In genomic region chr19:13842294-13843103, GRCh38 we compare ENCODE assay signal across 1 cellular context.
A peak's percentile ranks its signal among the peaks of the same experiment; 100 is the strongest.
TF ChIP-seq lines count a peak whose summit lies in the region.

No MANE protein-coding gene starts in this region.

TF ChIP-seq in K562, 482 proteins besides CTCF, POLR2A, EP300 and RAD21 (continued from another document and continues in another):
- no peak for TF ChIP-seq MGA (IDR thresholded peaks at IDR 0.05)
- no peak for TF ChIP-seq LEF1 (IDR thresholded peaks at IDR 0.05)
- 0 out of 2 replicates have a peak, but pooled peaks have one; percentile 70 for TF ChIP-seq PHB (CRISPR knock-in tag; IDR thresholded peaks at IDR 0.05)
- no peak for TF ChIP-seq BRCA1 (IDR thresholded peaks at IDR 0.05)
- no peak for TF ChIP-seq BRCA1 (CRISPR knock-in tag; IDR thresholded peaks at IDR 0.05)
- peak in 1 of 2 experiments; percentile 41 for TF ChIP-seq E2F6 (IDR thresholded peaks at IDR 0.05; ENCODE audit: borderline replicate concordance in 1 of 2, extremely low read depth in 1 of 2, insufficient read depth in 1 of 2, insufficient read length in 1 of 2, low read depth in 1 of 2, low read length in 1 of 2, poor library complexity in 1 of 2, severe bottlenecking in 1 of 2)
- TF ChIP-seq YY1 (IDR thresholded peaks at IDR 0.05; ENCODE audit: borderline replicate concordance in 1 of 3, control insufficient read depth in 1 of 3, extremely low read depth in 1 of 3, insufficient read depth in 3 of 3, insufficient read length in 1 of 3, insufficient replicate concordance in 2 of 3, low read depth in 1 of 3, low read length in 2 of 3): peak in 1 of 3 experiments; percentile 34
- peak; percentile 37 for TF ChIP-seq RBM25 (IDR thresholded peaks at IDR 0.05; ENCODE audit: low read depth, low read length, severe bottlenecking)
- TF ChIP-seq SUPT5H (IDR thresholded peaks at IDR 0.05): no peak
- no peak for TF ChIP-seq ZBTB43 (CRISPR knock-in tag; IDR thresholded peaks at IDR 0.05)
- no peak for TF ChIP-seq ZNF217 (CRISPR knock-in tag; IDR thresholded peaks at IDR 0.05)
- no peak for TF ChIP-seq GABPA (tag; conservative IDR thresholded peaks at IDR 0.05; ENCODE audit: low read depth)
- TF ChIP-seq EGR1 (conservative IDR thresholded peaks at IDR 0.05): peak; percentile 67
- no peak for TF ChIP-seq RBM34 (IDR thresholded peaks at IDR 0.05; ENCODE audit: borderline replicate concordance, insufficient read depth, low read length)
- TF ChIP-seq ZBTB7A (IDR thresholded peaks at IDR 0.05; ENCODE audit: borderline replicate concordance, control insufficient read depth, low read depth, low read length): no peak; the same call in none of the 2 replicates
- no peak for TF ChIP-seq ZNF134 (CRISPR knock-in tag; conservative IDR thresholded peaks at IDR 0.05)
- no peak for TF ChIP-seq NCOA6 (IDR thresholded peaks at IDR 0.05)
- 0 out of 4 replicates have a peak, but pooled peaks of 1 of the 2 experiments have one; percentile 9 for TF ChIP-seq MNT (conservative IDR thresholded peaks at IDR 0.05)
- no peak for TF ChIP-seq TCFL5 (CRISPR knock-in tag; conservative IDR thresholded peaks at IDR 0.05)
- no peak for TF ChIP-seq ZNF75A (CRISPR knock-in tag; IDR thresholded peaks at IDR 0.05)
- TF ChIP-seq RERE (CRISPR knock-in tag; IDR thresholded peaks at IDR 0.05; ENCODE audit: borderline replicate concordance): no peak
- no peak for TF ChIP-seq PBX2 (CRISPR knock-in tag; IDR thresholded peaks at IDR 0.05; ENCODE audit: low read depth)
- TF ChIP-seq PBX2 (tag; conservative IDR thresholded peaks at IDR 0.05; ENCODE audit: low read depth): no peak
- no peak for TF ChIP-seq TARDBP (IDR thresholded peaks at IDR 0.05)
- no peak for TF ChIP-seq ETV6 (IDR thresholded peaks at IDR 0.05; ENCODE audit: borderline replicate concordance in 1 of 2, low read depth in 2 of 2, low read length in 1 of 2)
- TF ChIP-seq ETV6 (CRISPR knock-in tag; IDR thresholded peaks at IDR 0.05; ENCODE audit: borderline replicate concordance): no peak
- no peak for TF ChIP-seq SNIP1 (IDR thresholded peaks at IDR 0.05; ENCODE audit: low read depth)
- no peak for TF ChIP-seq CAMTA2 (CRISPR knock-in tag; conservative IDR thresholded peaks at IDR 0.05)
- peak; percentile 79 for TF ChIP-seq GTF2A2 (tag; IDR thresholded peaks at IDR 0.05)
- TF ChIP-seq PRMT5 (CRISPR knock-in tag; IDR thresholded peaks at IDR 0.05): no peak
- no peak for TF ChIP-seq U2AF2 (optimal IDR thresholded peaks at IDR 0.05; ENCODE audit: low read depth, low read length)
